36 cellular contexts compared by ENCODE assay signal in the genomic region with DNA sequence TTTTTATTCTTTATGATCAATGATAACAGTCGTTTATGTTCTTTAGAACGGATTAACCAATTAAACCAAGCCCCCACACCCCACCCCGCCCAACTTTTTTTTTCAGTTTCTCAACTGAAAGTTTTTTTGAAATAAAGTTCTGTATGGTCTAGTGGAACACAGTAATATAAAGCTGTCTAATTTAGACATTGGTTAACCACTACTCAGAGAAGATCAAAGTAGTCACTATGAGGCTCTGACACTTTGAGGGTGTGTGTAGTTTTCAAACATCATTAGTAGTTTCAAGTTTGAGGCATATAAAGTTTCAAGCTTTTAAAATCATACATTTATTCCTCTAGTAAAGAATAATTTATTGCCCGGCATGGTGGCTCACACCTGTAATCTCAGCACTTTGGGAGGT.
"Had no signal": no experiment of that assay in that cellular context is flagged by ENCODE, and none has a peak within 500 bp of the region (broad histone marks: within the 10 kb centered on the region; RNA-seq: fewer than 3 reads in every experiment).

No MANE protein-coding gene starts in this region.

- ATAC-seq: activated CD4-positive, CD25-positive, alpha-beta regulatory T cell treated with anti-CD3 and anti-CD28 coated beads, Interleukin-2, amount 50 U/mL, for 24 hours; activated CD8-positive, alpha-beta memory T cell treated with anti-CD3 and anti-CD28 coated beads, Interleukin-2, amount 10 ng/mL, durations not matched to agents 7 days and 5 days; activated CD8-positive, alpha-beta T cell treated with anti-CD3 and anti-CD28 coated beads, Interleukin-2, amount 10 ng/mL, durations not matched to agents 7 days and 5 days; activated naive CD8-positive, alpha-beta T cell treated with anti-CD3 and anti-CD28 coated beads, Interleukin-2, amount 50 U/mL, for 24 hours; body of pancreas; T-helper 17 cell had no signal

- H3K4me3 Mint-ChIP-seq: activated B cell treated with CpG ODN at 0.5 μM for 24 hours; activated CD8-positive, alpha-beta memory T cell treated with anti-CD3 and anti-CD28 coated beads, Interleukin-2, amount 10 ng/mL, durations not matched to agents 7 days and 5 days; activated CD8-positive, alpha-beta T cell treated with anti-CD3 and anti-CD28 coated beads, Interleukin-2, amount 10 ng/mL, durations not matched to agents 7 days and 5 days; activated naive CD4-positive, alpha-beta T cell treated with anti-CD3 and anti-CD28 coated beads for 36 hours; activated naive CD4-positive, alpha-beta T cell treated with anti-CD3 and anti-CD28 coated beads, Interleukin-2, amount 50 U/mL, for 24 hours; activated naive CD8-positive, alpha-beta T cell treated with anti-CD3 and anti-CD28 coated beads for 36 hours; activated naive CD8-positive, alpha-beta T cell treated with anti-CD3 and anti-CD28 coated beads, Interleukin-2, amount 50 U/mL, for 24 hours; activated T-helper 1 cell treated with anti-CD3 and anti-CD28 coated beads, Interleukin-12 subunit alpha, Interleukin-12 subunit beta, Interleukin-2, Interleukin-4 antibody, amounts not matched to agents 30 ng/mL and 10 ng/mL and 1 ng/mL, durations not matched to agents 14 hours and 24 hours and 36 hours; T-helper 17 cell; T-helper 2 cell treated with Interferon-gamma antibody and Interleukin-4, amounts not matched to agents 5 μg/mL and 100 μg/mL, for 36 hours had no signal

- H3K36me3 Mint-ChIP-seq: activated CD8-positive, alpha-beta memory T cell treated with anti-CD3 and anti-CD28 coated beads, Interleukin-2, amount 10 ng/mL, durations not matched to agents 7 days and 5 days; activated naive CD4-positive, alpha-beta T cell treated with anti-CD3 and anti-CD28 coated beads, Interleukin-2, amount 50 U/mL, for 24 hours; activated naive CD8-positive, alpha-beta T cell treated with anti-CD3 and anti-CD28 coated beads for 36 hours had no signal

- H3K27me3 ChIP-seq: adrenal gland, body of pancreas, esophagus squamous epithelium had no signal

- H3K27ac ChIP-seq: adrenal gland, body of pancreas, epithelial cell of prostate, esophagus squamous epithelium, WERI-Rb-1 had no signal

- H3K4me1 ChIP-seq: adrenal gland, body of pancreas, esophagus squamous epithelium had no signal

- H3K4me3 ChIP-seq: adrenal gland, body of pancreas, esophagus squamous epithelium had no signal

- DNase-seq: activated B cell treated with CpG ODN at 0.5 μM for 24 hours; activated CD4-positive, alpha-beta T cell treated with anti-CD3 and anti-CD28 coated beads for 48 hours; activated CD4-positive, alpha-beta T cell treated with anti-CD3 and anti-CD28 coated beads, Interleukin-2, amount 50 U/mL, for 1 hour; activated CD4-positive, alpha-beta T cell treated with anti-CD3 and anti-CD28 coated beads, Interleukin-2, amount 50 U/mL, for 48 hours; activated CD8-positive, alpha-beta memory T cell treated with anti-CD3 and anti-CD28 coated beads, Interleukin-2, amount 10 ng/mL, durations not matched to agents 7 days and 5 days; activated CD8-positive, alpha-beta memory T cell treated with anti-CD3 and anti-CD28 coated beads, Interleukin-2, amount 50 U/mL, for 4 hours; activated CD8-positive, alpha-beta T cell treated with anti-CD3 and anti-CD28 coated beads, Interleukin-2, amount 10 ng/mL, durations not matched to agents 7 days and 5 days; activated effector memory CD4-positive, alpha-beta T cell treated with anti-CD3 and anti-CD28 coated beads, Interleukin-2, amount 50 U/mL, for 16 hours; activated naive CD4-positive, alpha-beta T cell treated with anti-CD3 and anti-CD28 coated beads for 36 hours; activated naive CD8-positive, alpha-beta T cell treated with anti-CD3 and anti-CD28 coated beads for 36 hours; activated naive CD8-positive, alpha-beta T cell treated with anti-CD3 and anti-CD28 coated beads, Interleukin-2, amount 50 U/mL, for 24 hours; activated T-cell treated with anti-CD3 and anti-CD28 coated beads, Interleukin-2, amount 50 U/mL, for 1 hour; activated T-cell treated with anti-CD3 and anti-CD28 coated beads, Interleukin-2, amount 50 U/mL, for 48 hours; adrenal gland; amygdala; aorta; body of pancreas; caudate nucleus; cortex of kidney; dermis blood vessel endothelial cell; effector CD8-positive, alpha-beta T cell; esophagus squamous epithelium; head of caudate nucleus; T-helper 17 cell; T1000; WERI-Rb-1 had no signal

- H3K9me3 ChIP-seq: adrenal gland, body of pancreas, esophagus squamous epithelium had no signal

- H3K4me1 Mint-ChIP-seq: activated B cell treated with CpG ODN at 0.5 μM for 24 hours; activated CD8-positive, alpha-beta memory T cell treated with anti-CD3 and anti-CD28 coated beads, Interleukin-2, amount 10 ng/mL, durations not matched to agents 7 days and 5 days; activated naive CD4-positive, alpha-beta T cell treated with anti-CD3 and anti-CD28 coated beads, Interleukin-2, amount 50 U/mL, for 24 hours; activated naive CD8-positive, alpha-beta T cell treated with anti-CD3 and anti-CD28 coated beads for 36 hours; activated naive CD8-positive, alpha-beta T cell treated with anti-CD3 and anti-CD28 coated beads, Interleukin-2, amount 50 U/mL, for 24 hours; T-helper 17 cell had no signal

- H3K27ac Mint-ChIP-seq: activated B cell treated with CpG ODN at 0.5 μM for 24 hours; activated CD8-positive, alpha-beta memory T cell treated with anti-CD3 and anti-CD28 coated beads, Interleukin-2, amount 10 ng/mL, durations not matched to agents 7 days and 5 days; activated CD8-positive, alpha-beta T cell treated with anti-CD3 and anti-CD28 coated beads, Interleukin-2, amount 10 ng/mL, durations not matched to agents 7 days and 5 days; activated naive CD4-positive, alpha-beta T cell treated with anti-CD3 and anti-CD28 coated beads for 36 hours; activated naive CD4-positive, alpha-beta T cell treated with anti-CD3 and anti-CD28 coated beads, Interleukin-2, amount 50 U/mL, for 24 hours; activated naive CD8-positive, alpha-beta T cell treated with anti-CD3 and anti-CD28 coated beads for 36 hours; activated naive CD8-positive, alpha-beta T cell treated with anti-CD3 and anti-CD28 coated beads, Interleukin-2, amount 50 U/mL, for 24 hours; activated T-helper 1 cell treated with anti-CD3 and anti-CD28 coated beads, Interleukin-12 subunit alpha, Interleukin-12 subunit beta, Interleukin-2, Interleukin-4 antibody, amounts not matched to agents 30 ng/mL and 10 ng/mL and 1 ng/mL, durations not matched to agents 14 hours and 24 hours and 36 hours; activated T-helper 2 cell treated with anti-CD3 and anti-CD28 coated beads, Interferon-gamma antibody, Interleukin-2, Interleukin-4, amounts not matched to agents 10 μg/mL and 5 μg/mL and 100 μg/mL, durations not matched to agents 14 hours and 24 hours and 36 hours; T-helper 17 cell; T-helper 2 cell treated with Interferon-gamma antibody and Interleukin-4, amounts not matched to agents 5 μg/mL and 100 μg/mL, for 36 hours had no signal

- H3K9me3 Mint-ChIP-seq: activated B cell treated with CpG ODN at 0.5 μM for 24 hours; activated naive CD4-positive, alpha-beta T cell treated with anti-CD3 and anti-CD28 coated beads for 36 hours; activated naive CD4-positive, alpha-beta T cell treated with anti-CD3 and anti-CD28 coated beads, Interleukin-2, amount 50 U/mL, for 24 hours; activated naive CD8-positive, alpha-beta T cell treated with anti-CD3 and anti-CD28 coated beads for 36 hours; activated naive CD8-positive, alpha-beta T cell treated with anti-CD3 and anti-CD28 coated beads, Interleukin-2, amount 50 U/mL, for 24 hours; activated T-helper 1 cell treated with anti-CD3 and anti-CD28 coated beads, Interleukin-12 subunit alpha, Interleukin-12 subunit beta, Interleukin-2, Interleukin-4 antibody, amounts not matched to agents 30 ng/mL and 10 ng/mL and 1 ng/mL, durations not matched to agents 14 hours and 24 hours and 36 hours; activated T-helper 2 cell treated with anti-CD3 and anti-CD28 coated beads, Interferon-gamma antibody, Interleukin-2, Interleukin-4, amounts not matched to agents 10 μg/mL and 5 μg/mL and 100 μg/mL, durations not matched to agents 14 hours and 24 hours and 36 hours; T-helper 2 cell treated with Interferon-gamma antibody and Interleukin-4, amounts not matched to agents 5 μg/mL and 100 μg/mL, for 36 hours had no signal

- H3K36me3 ChIP-seq: adrenal gland, esophagus squamous epithelium, WERI-Rb-1 had no signal

- H3K27me3 Mint-ChIP-seq: activated B cell treated with CpG ODN at 0.5 μM for 24 hours; activated CD8-positive, alpha-beta memory T cell treated with anti-CD3 and anti-CD28 coated beads, Interleukin-2, amount 10 ng/mL, durations not matched to agents 7 days and 5 days; T-helper 17 cell had no signal

- FAIRE-seq: colon, endometrium, endothelial cell of umbilical vein, frontal cortex had no signal
